24 cellular contexts compared by ENCODE assay signal in genomic region chr10:101760510-101760909, GRCh38. TPM values are rescaled to one million over a fixed set of nuclear protein-coding genes. Genes with fewer than 3 reads are reported as not detected.
"Had no signal": no experiment of that assay in that cellular context is flagged by ENCODE, and none has a peak within 500 bp of the region (broad histone marks: within the 10 kb centered on the region; RNA-seq: fewer than 3 reads in every experiment).

No MANE protein-coding gene starts in this region.

- H3K4me3 ChIP-seq: body of pancreas, gastroesophageal sphincter, heart right ventricle, lower lobe of right lung, ovary, transverse colon had no signal

- H3K9me3 ChIP-seq: body of pancreas, gastroesophageal sphincter, heart right ventricle, lower lobe of right lung, ovary, transverse colon had no signal

- DNase-seq: activated CD4-positive, alpha-beta T cell treated with anti-CD3 and anti-CD28 coated beads, Interleukin-2, amount 10 ng/mL, durations not matched to agents 7 days and 5 days; activated CD8-positive, alpha-beta memory T cell treated with anti-CD3 and anti-CD28 coated beads, Interleukin-2, amount 50 U/mL, for 48 hours; activated gamma-delta T cell treated with Interleukin-2 at 50 U/mL for 16 hours; amygdala; body of pancreas; dermis blood vessel endothelial cell; effector memory CD8-positive, alpha-beta T cell; heart right ventricle; left cardiac atrium; lower lobe of right lung; midbrain; ovary; stimulated activated CD4-positive, alpha-beta T cell treated with anti-CD3 and anti-CD28 coated beads, Interleukin-15, amount 100 ng/mL, for 24 hours; stimulated activated CD4-positive, alpha-beta T cell treated with anti-CD3 and anti-CD28 coated beads, Interleukin-4, amount 100 ng/mL, for 1 hour; stimulated activated naive CD4-positive, alpha-beta T cell treated with Interleukin-2 at 50 U/mL for 16 hours; substantia nigra; SW 1271; transverse colon had no signal

- H3K36me3 Mint-ChIP-seq: activated naive CD8-positive, alpha-beta T cell had no signal

- H3K9me3 Mint-ChIP-seq: activated CD4-positive, alpha-beta T cell treated with anti-CD3 and anti-CD28 coated beads, Interleukin-2, amount 10 ng/mL, durations not matched to agents 7 days and 5 days; central memory CD8-positive, alpha-beta T cell; effector memory CD8-positive, alpha-beta T cell; neural crest cell; T-helper 2 cell treated with Interferon-gamma antibody and Interleukin-4, amounts not matched to agents 5 μg/mL and 100 μg/mL, for 36 hours had no signal

- H3K27ac ChIP-seq: body of pancreas, epithelial cell of prostate, gastroesophageal sphincter, heart right ventricle, lower lobe of right lung, ovary, transverse colon had no signal

- H3K4me1 ChIP-seq: body of pancreas, gastroesophageal sphincter, heart right ventricle, lower lobe of right lung, transverse colon had no signal

- H3K4me3 Mint-ChIP-seq: activated CD4-positive, alpha-beta T cell treated with anti-CD3 and anti-CD28 coated beads, Interleukin-2, amount 10 ng/mL, durations not matched to agents 7 days and 5 days; activated naive CD8-positive, alpha-beta T cell; central memory CD8-positive, alpha-beta T cell; effector memory CD8-positive, alpha-beta T cell; neural crest cell; T-helper 2 cell treated with Interferon-gamma antibody and Interleukin-4, amounts not matched to agents 5 μg/mL and 100 μg/mL, for 36 hours had no signal

- H3K4me1 Mint-ChIP-seq: activated CD4-positive, alpha-beta T cell treated with anti-CD3 and anti-CD28 coated beads, Interleukin-2, amount 10 ng/mL, durations not matched to agents 7 days and 5 days; central memory CD8-positive, alpha-beta T cell; neural crest cell had no signal

- H3K27me3 ChIP-seq: body of pancreas, ovary had no signal

- H3K27ac Mint-ChIP-seq: activated CD4-positive, alpha-beta T cell treated with anti-CD3 and anti-CD28 coated beads, Interleukin-2, amount 10 ng/mL, durations not matched to agents 7 days and 5 days; activated naive CD8-positive, alpha-beta T cell; effector memory CD8-positive, alpha-beta T cell; T-helper 2 cell treated with Interferon-gamma antibody and Interleukin-4, amounts not matched to agents 5 μg/mL and 100 μg/mL, for 36 hours had no signal

- H3K36me3 ChIP-seq: gastroesophageal sphincter, heart right ventricle, lower lobe of right lung, ovary, transverse colon had no signal

- ATAC-seq: body of pancreas; effector memory CD8-positive, alpha-beta T cell; gastroesophageal sphincter; heart right ventricle; left cardiac atrium; lower lobe of right lung had no signal

RNA-seq across cellular contexts. Expression of gene FGF8, which starts 15.4 kb away (rescaled TPM):
- total RNA-seq: activated CD4-positive, alpha-beta T cell treated with anti-CD3 and anti-CD28 coated beads, Interleukin-2, amount 10 ng/mL, durations not matched to agents 7 days and 5 days; body of pancreas; dermis blood vessel endothelial cell; gastroesophageal sphincter; left cardiac atrium; lower lobe of right lung; ovary; transverse colon had no signal
- polyA plus RNA-seq: heart right ventricle, ovary had no signal
